Comparison of ENCODE assay signal across 22 cellular contexts in the genomic region with DNA sequence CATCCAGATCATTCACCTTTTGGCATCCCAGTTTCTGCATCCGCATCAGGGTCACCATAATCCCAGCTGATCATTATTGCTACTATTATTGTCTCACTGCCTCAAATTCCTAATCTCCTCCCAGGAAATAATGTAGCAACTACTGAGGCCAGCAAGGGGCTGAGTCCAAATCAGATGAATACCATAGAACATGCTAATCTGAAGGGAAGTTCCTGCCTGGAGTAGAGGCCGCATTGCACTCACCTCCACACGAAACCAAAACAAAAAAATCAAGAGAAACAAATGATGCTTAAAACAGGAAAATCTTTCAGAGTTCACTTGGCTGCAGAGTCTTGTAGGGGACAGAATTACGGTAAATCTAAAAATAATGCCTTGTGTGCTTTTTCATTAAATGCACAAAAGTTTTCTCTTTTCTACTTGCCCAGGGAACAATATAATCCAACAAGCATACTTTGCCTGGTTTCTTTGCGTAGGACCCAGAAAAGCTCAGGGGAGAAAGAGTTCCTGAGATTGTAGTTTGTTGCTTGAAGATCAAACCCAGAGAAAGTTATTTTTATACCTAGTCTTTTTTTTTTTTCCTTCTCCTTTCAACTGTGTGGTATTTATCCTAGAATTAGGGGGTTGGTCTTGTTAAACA.
DNase-seq lines count a peak whose midpoint lies in the region; ATAC-seq and TF ChIP-seq lines count a peak whose summit lies in the region.
"Had no signal": no experiment of that assay in that cellular context is flagged by ENCODE, and none has a peak within 500 bp of the region (broad histone marks: within the 10 kb centered on the region; RNA-seq: fewer than 3 reads in every experiment).

No MANE protein-coding gene starts in this region.

- H2AFZ ChIP-seq in mammary epithelial cell (ENCODE audit: low read depth, low read length), result no peak overlapping the region
- H2AFZ ChIP-seq: GM23248, PC-9 had no signal

- H3K9ac ChIP-seq in BLaER1 (no peak overlapping the region), mammary epithelial cell (ENCODE audit: insufficient read depth, low read length) (no peak overlapping the region)
- H3K9ac ChIP-seq: GM23248 had no signal

- 87% methylated on average over 5 of the region's 5 CpGs for WGBS in mammary epithelial cell (ENCODE audit: low coverage, missing lambda C conversion rate)

- TF ChIP-seq CTCF in ascending aorta (IDR thresholded peaks at IDR 0.05) (no peak), gastrocnemius medialis (IDR thresholded peaks at IDR 0.05 in 4 of 5, conservative IDR thresholded peaks at IDR 0.05 in 1 of 5) (no peak), mammary epithelial cell (conservative IDR thresholded peaks at IDR 0.05 in 1 of 2, IDR thresholded peaks at IDR 0.05 in 1 of 2; ENCODE audit: extremely low read depth in 1 of 2, insufficient read depth in 1 of 2, low read depth in 1 of 2, low read length in 2 of 2) (no peak)

- dilution Hi-C loops in mammary epithelial cell (cut with HindIII; ENCODE audit: low sequenced_read_pairs), result no loop called here

- no peak overlapping the region for H3K4me3 ChIP-seq in BLaER1
- no peak overlapping the region for H3K4me3 ChIP-seq in ascending aorta
- H3K4me3 ChIP-seq in gastrocnemius medialis, result no peak overlapping the region
- H3K4me3 ChIP-seq in mammary epithelial cell (replicated peaks in 1 of 3; ENCODE audit: insufficient read depth in 1 of 3, low read depth in 2 of 3, low read length in 3 of 3), result no peak overlapping the region
- H3K4me3 ChIP-seq: GM23248, HAP-1, PC-9 had no signal

- peak; percentile 59 for ATAC-seq in left ventricle myocardium superior
- peak in 1 of 2 donors; percentile 52 for ATAC-seq in gastrocnemius medialis
- ATAC-seq in left colon, result no peak

- BruUV-seq in mammary epithelial cell (replicated peaks; lab: Mats Ljungman, UMichigan), result no TSS peak

- H3K79me2 ChIP-seq in mammary epithelial cell (ENCODE audit: insufficient read depth, low read length), result no peaks in the 10 kb centered on the region

- H3K4me2 ChIP-seq in BLaER1 (peak overlapping the region; percentile 50), mammary epithelial cell (ENCODE audit: insufficient read depth, low read depth, low read length) (no peak overlapping the region)
- H3K4me2 ChIP-seq: PC-9 had no signal

- H3K27ac ChIP-seq in BLaER1, result no peak overlapping the region
- H3K27ac ChIP-seq in ascending aorta, result peak overlapping the region; percentile 43 to 45
- H3K27ac ChIP-seq in gastrocnemius medialis, result peak overlapping the region; percentile 46 to 71 (median 62)
- H3K27ac ChIP-seq in mammary epithelial cell (ENCODE audit: insufficient read depth, low read depth, low read length), result no peak overlapping the region
- H3K27ac ChIP-seq: GM23248, PC-9 had no signal

- CTCF ChIA-PET in mammary epithelial cell (lab: Charles Lee; ENCODE audit: low non-redundant PET), result no interaction called here

- no peak for DNase-seq in ascending aorta (ENCODE audit: low spot score in 2 of 2)
- DNase-seq in left ventricle myocardium superior, result no peak
- DNase-seq in gastrocnemius medialis, result no peak
- DNase-seq in left colon, result no peak
- no peak for DNase-seq in NCI-H1930 (lab: John Stamatoyannopoulos, UW)
- DNase-seq in mammary epithelial cell, result no peak
- DNase-seq: C1 segment of cervical spinal cord; CD4-positive, alpha-beta memory T cell; COR-L47; DMS53; GM23248; HFFc6; NCI-H1048; NCI-H1417; NCI-H1694; NCI-H2081; NCI-H2227 treated with DMSO at 0.1 percent for 48 hours; NCI-H526 treated with DMSO at 0.1 percent for 48 hours; PC-9; SHP77 had no signal

- peaks cover 22% of the 10 kb centered on the region for H3K4me1 ChIP-seq in BLaER1
- peaks cover 0 to 3% of the 10 kb centered on the region in 2 donors for H3K4me1 ChIP-seq in ascending aorta
- H3K4me1 ChIP-seq in gastrocnemius medialis, result peaks cover 0 to 5% of the 10 kb centered on the region in 2 donors
- no peaks in the 10 kb centered on the region for H3K4me1 ChIP-seq in mammary epithelial cell (ENCODE audit: insufficient read depth, low read length)
- H3K4me1 ChIP-seq: HAP-1 had no signal

- intact Hi-C loops in ascending aorta (cut with DNase I), result no loop called here
- intact Hi-C loops in left ventricle myocardium superior (cut with micrococcal nuclease), result no loop called here
- intact Hi-C loops in gastrocnemius medialis (cut with DNase I; ENCODE audit: low total_unique reads), result no loop called here
- intact Hi-C loops in left colon (cut with DNase I, micrococcal nuclease), result no loop called here
- intact Hi-C loops in mammary epithelial cell (cut with micrococcal nuclease), result no loop called here

- H3K27me3 ChIP-seq in BLaER1, result no peaks in the 10 kb centered on the region
- H3K27me3 ChIP-seq in ascending aorta, result no peaks in the 10 kb centered on the region
- no peaks in the 10 kb centered on the region for H3K27me3 ChIP-seq in gastrocnemius medialis
- H3K27me3 ChIP-seq in mammary epithelial cell (ENCODE audit: insufficient read depth, low read length), result no peaks in the 10 kb centered on the region

- H3K36me3 ChIP-seq in BLaER1 (no peaks in the 10 kb centered on the region), ascending aorta (no peaks in the 10 kb centered on the region), gastrocnemius medialis (no peaks in the 10 kb centered on the region), mammary epithelial cell (ENCODE audit: insufficient read depth, low read length) (no peaks in the 10 kb centered on the region)
- H3K36me3 ChIP-seq: HAP-1 had no signal

- TF ChIP-seq POLR2A in gastrocnemius medialis (IDR thresholded peaks at IDR 0.05), result no peak

- in situ Hi-C loops in gastrocnemius medialis (cut with MboI; ENCODE audit: low sequenced_read_pairs in 4 of 4) (no loop called here), mammary epithelial cell (cut with MboI; ENCODE audit: low sequenced_read_pairs in 2 of 2) (no loop called here)

- H3K9me3 ChIP-seq in BLaER1 (no peaks in the 10 kb centered on the region), ascending aorta (no peaks in the 10 kb centered on the region), gastrocnemius medialis (no peaks in the 10 kb centered on the region), mammary epithelial cell (replicated peaks; ENCODE audit: insufficient read depth, low read length) (no peaks in the 10 kb centered on the region)
- H3K9me3 ChIP-seq: HAP-1 had no signal

- H4K20me1 ChIP-seq in BLaER1, result no peaks in the 10 kb centered on the region
- no peaks in the 10 kb centered on the region for H4K20me1 ChIP-seq in mammary epithelial cell (ENCODE audit: insufficient read depth, low read length)

Comparison
In these comparisons a context has a peak if more than half of its experiments do, and no peak if none do; other contexts are left out.
1. H3K27ac ChIP-seq: peak in ascending aorta (2 of 2) and gastrocnemius medialis (4 of 4); none in BLaER1 (single experiment) and mammary epithelial cell (single experiment).